Comparison of ENCODE assay signal across 10 cellular contexts in the genomic region with DNA sequence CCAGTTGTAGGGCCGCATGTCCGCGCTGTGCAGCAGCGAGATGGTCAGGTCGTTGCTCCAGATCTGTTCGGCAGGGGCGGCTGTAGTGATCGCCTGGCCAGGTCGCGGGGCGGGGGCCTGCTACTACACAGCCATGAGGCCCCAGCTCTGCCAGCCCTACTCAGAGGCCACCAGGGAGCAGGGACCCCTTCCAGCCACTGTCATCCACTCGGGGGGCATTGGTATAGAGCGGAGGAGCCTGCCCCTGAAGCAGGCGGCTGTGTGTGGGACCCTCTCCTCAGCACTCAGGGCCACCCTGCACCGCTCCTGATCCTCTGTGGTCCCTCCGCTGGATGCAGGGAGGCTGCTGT. TPM values are rescaled to one million over a fixed set of nuclear protein-coding genes. Genes with fewer than 3 reads are reported as not detected.
DNase-seq lines count a peak whose midpoint lies in the region; ATAC-seq and TF ChIP-seq lines count a peak whose summit lies in the region.
"Had no signal": no experiment of that assay in that cellular context is flagged by ENCODE, and none has a peak within 500 bp of the region (broad histone marks: within the 10 kb centered on the region; RNA-seq: fewer than 3 reads in every experiment).

No MANE protein-coding gene starts in this region.

- peaks cover 7% of the 10 kb centered on the region; the same call in 1 of the 2 replicates for H3K36me3 ChIP-seq in Panc1 (ENCODE audit: control insufficient read depth, insufficient read depth, low read length)
- H3K36me3 ChIP-seq in rectal smooth muscle tissue (ENCODE audit: control insufficient read depth, insufficient read depth, low read length): peaks cover 20% of the 10 kb centered on the region

- POLR2A ChIA-PET in Panc1 (lab: Charles Lee): no interaction called here

- H3K36me3 Mint-ChIP-seq in Calu3 (ENCODE audit: insufficient read depth, unreplicated experiment): peaks cover 78% of the 10 kb centered on the region

- H3K27ac ChIP-seq in Panc1 (ENCODE audit: low read length) (no peak overlapping the region), rectal smooth muscle tissue (ENCODE audit: low read depth, low read length) (no peak overlapping the region)

- peaks cover 15% of the 10 kb centered on the region for H3K4me1 Mint-ChIP-seq in Calu3 (ENCODE audit: low read depth, unreplicated experiment)

- DNase-seq in Calu3: no peak
- DNase-seq in Panc1 (ENCODE audit: low read depth, low spot score): no peak
- no peak for DNase-seq in epithelial cell of proximal tubule (ENCODE audit: low read depth)
- no peak for DNase-seq in LoVo (ENCODE audit: low spot score)
- no peak for DNase-seq in DMS79 treated with DMSO at 0.1 percent for 48 hours (lab: John Stamatoyannopoulos, UW)
- no peak for DNase-seq in activated CD8-positive, alpha-beta memory T cell treated with anti-CD3 and anti-CD28 coated beads, Interleukin-2, amount 50 U/mL, for 4 hours
- DNase-seq in EL: no peak
- DNase-seq: hippocampal formation had no signal

- no peaks in the 10 kb centered on the region for H3K27me3 Mint-ChIP-seq in Calu3 (ENCODE audit: unreplicated experiment)

- no peak overlapping the region for H3K9ac ChIP-seq in rectal smooth muscle tissue (ENCODE audit: low read length)

- peak overlapping the region; percentile 63 for H3K4me3 Mint-ChIP-seq in Calu3 (ENCODE audit: low read depth, unreplicated experiment)

- H3K27me3 ChIP-seq in Panc1 (ENCODE audit: control insufficient read depth, insufficient read depth, low read length): no peaks in the 10 kb centered on the region
- H3K27me3 ChIP-seq in rectal smooth muscle tissue (ENCODE audit: control insufficient read depth, insufficient read depth, low read length): no peaks in the 10 kb centered on the region

- no peak for ATAC-seq in Panc1

- BruUV-seq in Calu3 (replicated peaks; lab: Mats Ljungman, UMichigan) (no TSS peak), Panc1 (replicated peaks; lab: Mats Ljungman, UMichigan) (no TSS peak)

- CTCF ChIA-PET in Calu3 (lab: Charles Lee) (no interaction called here), Panc1 (lab: Charles Lee) (no interaction called here)

- TF ChIP-seq CTCF in Calu3 (IDR thresholded peaks at IDR 0.05; ENCODE audit: unreplicated experiment) (no peak), Panc1 (IDR thresholded peaks at IDR 0.05) (no peak), epithelial cell of proximal tubule (conservative IDR thresholded peaks at IDR 0.05; ENCODE audit: low read depth, low read length) (no peak)

- H3K4me3 ChIP-seq in Panc1 (ENCODE audit: low read depth in 2 of 2, low read length in 2 of 2) (peak overlapping the region; percentile 64), epithelial cell of proximal tubule (ENCODE audit: low read depth, low read length) (peak overlapping the region; percentile 91), rectal smooth muscle tissue (ENCODE audit: low read length) (peak overlapping the region; percentile 90)

- no peaks in the 10 kb centered on the region for H3K9me3 ChIP-seq in Panc1 (ENCODE audit: control insufficient read depth, insufficient read depth, low read depth, low read length)

- peaks cover 23% of the 10 kb centered on the region for H3K4me1 ChIP-seq in Panc1 (ENCODE audit: control insufficient read depth, insufficient read depth, low read length)
- peaks cover 3% of the 10 kb centered on the region for H3K4me1 ChIP-seq in rectal smooth muscle tissue (ENCODE audit: control insufficient read depth, insufficient read depth, low read length)

- no peaks in the 10 kb centered on the region for H3K9me3 Mint-ChIP-seq in Calu3 (ENCODE audit: low read depth, unreplicated experiment)

- in situ Hi-C loops in Panc1 (cut with HindIII; ENCODE audit: low pct_unique_long_range_greater_than_20kb, low sequenced_read_pairs): no loop called here

- H3K27ac Mint-ChIP-seq in Calu3 (ENCODE audit: unreplicated experiment): no peak overlapping the region

- intact Hi-C loops in Calu3 (cut with micrococcal nuclease; ENCODE audit: unreplicated experiment) (no loop called here), Panc1 (cut with micrococcal nuclease; ENCODE audit: unreplicated experiment) (loop anchor here (10.0 kb wide), 1 partner anchor 92 kb away; a partner anchor contains a TSS)

RNA-seq across cellular contexts. Expression of a gene that starts 1.7 kb away (rescaled TPM):
- total RNA-seq in Calu3 (2022) (49.9 and 50.8 TPM in 2 replicates), Panc1 (2021; ENCODE audit: unreplicated experiment) (72.6 TPM), epithelial cell of proximal tubule (124 and 149 TPM in 2 replicates)
- polyA plus RNA-seq in Panc1 (2012; ENCODE audit: insufficient read length): 93.9 TPM

RNA-seq across cellular contexts. Expression of a gene that starts 2.2 kb away (rescaled TPM):
- total RNA-seq in Calu3 (2022) (3.9 and 4.0 TPM in 2 replicates), Panc1 (2021; ENCODE audit: unreplicated experiment) (2.9 TPM), epithelial cell of proximal tubule (not detected in 2 replicates)
- 2.8 TPM for polyA plus RNA-seq in Panc1 (2012; ENCODE audit: insufficient read length)
- total RNA-seq: NCI-H460 had no signal

RNA-seq across cellular contexts. Expression of a gene that starts 9.2 kb away (rescaled TPM):
- 3.8 and 3.9 TPM in 2 replicates for total RNA-seq in Calu3 (2022)
- total RNA-seq in Panc1 (2021; ENCODE audit: unreplicated experiment): 2.5 TPM
- polyA plus RNA-seq in Panc1 (2012; ENCODE audit: insufficient read length): 3.0 TPM
- 1.2 TPM in 1 of 2 replicates, not detected in the other for total RNA-seq in epithelial cell of proximal tubule

RNA-seq across cellular contexts. Expression of a gene that starts 34.4 kb away (rescaled TPM):
- not detected in 2 replicates for total RNA-seq in Calu3 (2022)
- 13.7 TPM for total RNA-seq in Panc1 (2021; ENCODE audit: unreplicated experiment)
- 15.8 TPM for polyA plus RNA-seq in Panc1 (2012; ENCODE audit: insufficient read length)
- total RNA-seq in epithelial cell of proximal tubule: not detected in 2 replicates
- total RNA-seq: NCI-H460 had no signal

RNA-seq across cellular contexts. Expression of a gene that starts 39.9 kb away (rescaled TPM):
- total RNA-seq in Calu3 (2022): 0.22 TPM in 1 of 2 replicates, not detected in the other
- total RNA-seq in Panc1 (2021; ENCODE audit: unreplicated experiment): 0.82 TPM
- 1.3 TPM for polyA plus RNA-seq in Panc1 (2012; ENCODE audit: insufficient read length)
- not detected in 2 replicates for total RNA-seq in epithelial cell of proximal tubule
- total RNA-seq: NCI-H460 had no signal
